Comparison of ENCODE assay signal across 8 cellular contexts in genomic region chr3:75641107-75641517, GRCh38. TPM values are rescaled to one million over a fixed set of nuclear protein-coding genes. Genes with fewer than 3 reads are reported as not detected.
DNase-seq lines count a peak whose midpoint lies in the region; ATAC-seq and TF ChIP-seq lines count a peak whose summit lies in the region.
"Not testable (repeated sequence)": the region's sequence is repeated elsewhere in the genome, so short reads cannot be mapped to it uniquely, and the experiment has no call there.

No MANE protein-coding gene starts in this region.

- H3K4ac ChIP-seq in mesendoderm (ENCODE audit: low read depth, low read length): not testable (repeated sequence)

- POLR2A ChIA-PET in CD4-positive, alpha-beta memory T cell (lab: Charles Lee; ENCODE audit: partially characterized antibody): not testable (repeated sequence)

- intact Hi-C loops in CD4-positive, alpha-beta memory T cell (cut with micrococcal nuclease); colonic mucosa (cut with DNase I): not testable (repeated sequence)
- intact Hi-C loops in heart left ventricle (cut with DNase I): loop anchor here in 5 of 10 donors (5.0 to 10.0 kb wide), 3 partner anchors 344 to 349 kb away; no protein-coding TSS in a partner anchor

- not testable (repeated sequence) for H3K18ac ChIP-seq in mesendoderm (ENCODE audit: low read length)

- H3K27me3 ChIP-seq in CD4-positive, alpha-beta memory T cell (ENCODE audit: insufficient read depth, low read length); HUES6 (ENCODE audit: control insufficient read depth, insufficient read depth, low read length); colonic mucosa; heart left ventricle; mesendoderm (ENCODE audit: insufficient read depth, low read length, poor library complexity): not testable (repeated sequence)

- H4K8ac ChIP-seq in mesendoderm (ENCODE audit: low read depth, low read length): not testable (repeated sequence)

- not testable (repeated sequence) for H3K9me3 ChIP-seq in CD4-positive, alpha-beta memory T cell (ENCODE audit: control insufficient read depth in 1 of 2, low read length in 2 of 2); HUES6 (ENCODE audit: control insufficient read depth, insufficient read depth, low read depth, low read length); colonic mucosa; heart left ventricle

- not testable (repeated sequence) for H4K5ac ChIP-seq in mesendoderm (ENCODE audit: low read length)

- H2AK5ac ChIP-seq in mesendoderm (ENCODE audit: low read length): not testable (repeated sequence)

- H3K9me3 Mint-ChIP-seq in CD4-positive, alpha-beta memory T cell: not testable (repeated sequence)

- not testable (repeated sequence) for H2BK15ac ChIP-seq in mesendoderm (replicated peaks; ENCODE audit: low read depth)

- H2BK120ac ChIP-seq in mesendoderm (ENCODE audit: low read depth, low read length): not testable (repeated sequence)

- 0 to 2% (median 1%) methylated on average over 12 to 16 of the region's 16 CpGs for WGBS in heart left ventricle, 4 donors
- no CpG with 5 or more reads among the region's 16 CpGs for WGBS in mesendoderm (ENCODE audit: extremely low coverage, insufficient coverage, low lambda C conversion rate)

- H3K27me3 Mint-ChIP-seq in CD4-positive, alpha-beta memory T cell: not testable (repeated sequence)

- peak overlapping the region; percentile 74 for H3K56ac ChIP-seq in mesendoderm (ENCODE audit: low read length)

- not testable (repeated sequence) for H3K36me3 Mint-ChIP-seq in CD4-positive, alpha-beta memory T cell

- not testable (repeated sequence) for H3K27ac ChIP-seq in CD4-positive, alpha-beta memory T cell (ENCODE audit: low read depth, low read length); HUES6 (ENCODE audit: low read depth, low read length); colonic mucosa; mesendoderm (ENCODE audit: low read depth, low read length)
- peak overlapping the region in 9 of 12 donors; percentile 41 to 80 (median 49) for H3K27ac ChIP-seq in heart left ventricle
- H3K27ac ChIP-seq in temporal lobe (ENCODE audit: low read depth, low read length): peak overlapping the region; percentile 48

- H3K4me2 ChIP-seq in mesendoderm (ENCODE audit: low read length): peak overlapping the region; percentile 79

- ATAC-seq in heart left ventricle: peak in 2 of 4 donors; percentile 57 to 65

- H3K9ac ChIP-seq in HUES6 (ENCODE audit: low read length); colonic mucosa (ENCODE audit: low read depth in 2 of 2, low read length in 2 of 2): not testable (repeated sequence)
- H3K9ac ChIP-seq in mesendoderm (ENCODE audit: low read length): peak overlapping the region; percentile 68

- not testable (repeated sequence) for H3K4me3 ChIP-seq in CD4-positive, alpha-beta memory T cell (ENCODE audit: low read length in 2 of 2)
- H3K4me3 ChIP-seq in HUES6 (ENCODE audit: low read depth, low read length) (peak overlapping the region; percentile 74), colonic mucosa (peak overlapping the region; percentile 44), heart left ventricle (peak overlapping the region; percentile 1 to 77 (median 62)), mesendoderm (ENCODE audit: low read length) (peak overlapping the region; percentile 56), retinal pigment epithelial cell (ENCODE audit: low read length) (peak overlapping the region; percentile 70)

- not testable (repeated sequence) for H3K79me1 ChIP-seq in mesendoderm (ENCODE audit: low read length)

- not testable (repeated sequence) for H3K23ac ChIP-seq in mesendoderm (ENCODE audit: low read length)

- not testable (repeated sequence) for H2BK5ac ChIP-seq in mesendoderm (ENCODE audit: low read length)

- peak in 1 of 2 donors; percentile 53 for TF ChIP-seq POLR2A in heart left ventricle (IDR thresholded peaks at IDR 0.05)

- H3K4me3 Mint-ChIP-seq in CD4-positive, alpha-beta memory T cell: peak overlapping the region; percentile 15 to 87 (median 82)

- peak in 3 of 5 donors; percentile 7 to 20 (median 7) for DNase-seq in CD4-positive, alpha-beta memory T cell
- peak; percentile 31 for DNase-seq in activated T-cell treated with anti-CD3 and anti-CD28 coated beads, Interleukin-2, amount 50 U/mL, for 1 hour
- DNase-seq in colonic mucosa (peak; percentile 81), heart left ventricle (peak; percentile 72 to 93 (median 89)), mesendoderm (peak; percentile 94), retinal pigment epithelial cell (ENCODE audit: low read depth) (peak; percentile 50)

- not testable (repeated sequence) for H3K4me1 ChIP-seq in CD4-positive, alpha-beta memory T cell (ENCODE audit: insufficient read depth, low read length); HUES6 (ENCODE audit: control insufficient read depth, insufficient read depth, low read length); colonic mucosa; mesendoderm (ENCODE audit: control insufficient read depth, low read depth, low read length)
- H3K4me1 ChIP-seq in heart left ventricle: peaks cover 0 to 18% (median 4%) of the 10 kb centered on the region in 12 donors

- CTCF ChIA-PET in CD4-positive, alpha-beta memory T cell (lab: Charles Lee; ENCODE audit: partially characterized antibody): not testable (repeated sequence)

- not testable (repeated sequence) for H3K79me2 ChIP-seq in mesendoderm (ENCODE audit: control insufficient read depth, insufficient read depth, low read length)

- not testable (repeated sequence) for TF ChIP-seq CTCF in colonic mucosa (IDR thresholded peaks at IDR 0.05); heart left ventricle (IDR thresholded peaks at IDR 0.05); retinal pigment epithelial cell (conservative IDR thresholded peaks at IDR 0.05; ENCODE audit: low read depth, low read length)

- peaks cover 9 to 13% (median 12%) of the 10 kb centered on the region in 4 donors for H3K4me1 Mint-ChIP-seq in CD4-positive, alpha-beta memory T cell

- not testable (repeated sequence) for H3K36me3 ChIP-seq in CD4-positive, alpha-beta memory T cell (ENCODE audit: insufficient read depth, low read length); HUES6 (ENCODE audit: control insufficient read depth, insufficient read depth, low read length); colonic mucosa; heart left ventricle; mesendoderm (ENCODE audit: control insufficient read depth, insufficient read depth, low read length)

- H3K27ac Mint-ChIP-seq in CD4-positive, alpha-beta memory T cell: peak overlapping the region in 4 of 7 donors; percentile 11 to 67 (median 26)

RNA-seq across cellular contexts. Expression of gene FRG2C, which starts 23.0 kb away (rescaled TPM):
- total RNA-seq in CD4-positive, alpha-beta memory T cell: not detected
- not detected for polyA plus RNA-seq in CD4-positive, alpha-beta memory T cell
- not detected for total RNA-seq in colonic mucosa
- total RNA-seq in heart left ventricle: not detected
- not detected for polyA plus RNA-seq in heart left ventricle
- 0.04 TPM for polyA plus RNA-seq in mesendoderm (2013, experiment 1 of 2)
- polyA plus RNA-seq in mesendoderm (2013, experiment 2 of 2): 0.06 TPM
- not detected for total RNA-seq in temporal lobe

Comparison
In these comparisons a context has a peak if more than half of its experiments do, and no peak if none do; other contexts are left out.
1. DNase-seq: peak in every context shown above with its lines; median percentile 94 in mesendoderm; 89 in heart left ventricle; 81 in colonic mucosa; 50 in retinal pigment epithelial cell; 31 in activated T-cell treated with anti-CD3 and anti-CD28 coated beads, Interleukin-2, amount 50 U/mL, for 1 hour; 7 in CD4-positive, alpha-beta memory T cell.